In genomic region chr13:78638216-78638615, GRCh38 we compare ENCODE assay signal across 1 cellular context.
TF ChIP-seq lines count a peak whose summit lies in the region.

No MANE protein-coding gene starts in this region.

TF ChIP-seq in HepG2, 621 proteins besides CTCF, POLR2A, EP300 and RAD21 (continued from another document):
- no peak for TF ChIP-seq CENPBD1 (CRISPR knock-in tag; IDR thresholded peaks at IDR 0.05; ENCODE audit: borderline replicate concordance, low read depth)
- TF ChIP-seq SOX5 (CRISPR knock-in tag; IDR thresholded peaks at IDR 0.05; ENCODE audit: borderline replicate concordance), result no peak
- no peak for TF ChIP-seq CREBL2 (CRISPR knock-in tag; IDR thresholded peaks at IDR 0.05; ENCODE audit: borderline replicate concordance)
- no peak for TF ChIP-seq ZNF337 (CRISPR knock-in tag; IDR thresholded peaks at IDR 0.05; ENCODE audit: borderline replicate concordance, low read depth)
- no peak for TF ChIP-seq RXRA (CRISPR knock-in tag; IDR thresholded peaks at IDR 0.05)
- no peak for TF ChIP-seq ZNF562 (CRISPR knock-in tag; IDR thresholded peaks at IDR 0.05; ENCODE audit: borderline replicate concordance)
- TF ChIP-seq TSC22D2 (CRISPR knock-in tag; IDR thresholded peaks at IDR 0.05; ENCODE audit: borderline replicate concordance), result no peak
- TF ChIP-seq TRIM22 (IDR thresholded peaks at IDR 0.05), result no peak
- no peak for TF ChIP-seq ZNF10 (CRISPR knock-in tag; IDR thresholded peaks at IDR 0.05; ENCODE audit: borderline replicate concordance, low read depth)
- TF ChIP-seq U2AF1 (optimal IDR thresholded peaks at IDR 0.05; ENCODE audit: low read depth, low read length), result no peak
- TF ChIP-seq MTA3 (CRISPR knock-in tag; IDR thresholded peaks at IDR 0.05), result no peak
- no peak for TF ChIP-seq MIXL1 (CRISPR knock-in tag; IDR thresholded peaks at IDR 0.05)
- TF ChIP-seq ZBTB4 (CRISPR knock-in tag; IDR thresholded peaks at IDR 0.05; ENCODE audit: borderline replicate concordance), result no peak
- no peak for TF ChIP-seq ZSCAN21 (CRISPR knock-in tag; IDR thresholded peaks at IDR 0.05; ENCODE audit: borderline replicate concordance)
